Comparison of ENCODE assay signal across 8 cellular contexts in genomic region chr1:23556661-23557470, GRCh38. TPM values are rescaled to one million over a fixed set of nuclear protein-coding genes. Genes with fewer than 3 reads are reported as not detected.
DNase-seq lines count a peak whose midpoint lies in the region; ATAC-seq and TF ChIP-seq lines count a peak whose summit lies in the region.

No MANE protein-coding gene starts in this region.

- intact Hi-C loops in natural killer cell (cut with micrococcal nuclease), result no loop called here

- ATAC-seq in natural killer cell (no peak), HG02623 (IDR thresholded peaks at IDR 0.05; ENCODE audit: unreplicated experiment) (no peak), GM21528 (IDR thresholded peaks at IDR 0.05; ENCODE audit: low FRiP score, unreplicated experiment) (no peak)

- H3K4me3 ChIP-seq in coronary artery, result peak overlapping the region; percentile 84

- H3K4me1 Mint-ChIP-seq in natural killer cell, result peaks cover 41 to 50% of the 10 kb centered on the region in 2 donors

- H3K36me3 Mint-ChIP-seq in natural killer cell, result no peaks in the 10 kb centered on the region

- peaks cover 31 to 34% of the 10 kb centered on the region in 2 donors for H3K27me3 Mint-ChIP-seq in natural killer cell (ENCODE audit: low read depth in 2 of 2)

- peak overlapping the region; percentile 94 to 95 for H3K27ac ChIP-seq in coronary artery

- DNase-seq in ELR (ENCODE audit: low read depth) (peak; percentile 76), NCI-H226 (peak; percentile 79), coronary artery (ENCODE audit: low spot score) (no peak), natural killer cell (no peak), CD1c-positive myeloid dendritic cell (ENCODE audit: extremely low spot score) (no peak), RKO (ENCODE audit: low spot score) (no peak)

- no peak overlapping the region for H3K27ac Mint-ChIP-seq in natural killer cell

- TF ChIP-seq CTCF in coronary artery (IDR thresholded peaks at IDR 0.05) (no peak), natural killer cell (IDR thresholded peaks at IDR 0.05) (no peak)

- no peaks in the 10 kb centered on the region for H3K9me3 Mint-ChIP-seq in natural killer cell

- H3K4me3 Mint-ChIP-seq in natural killer cell, result peak overlapping the region; percentile 25

RNA-seq across cellular contexts. Expression of gene ID3, which starts 2.4 kb away (rescaled TPM):
- 1 to 10 TPM in 2 of 3 donors, under 1 TPM in 1; 0.29 to 6.5 (median 2.4) TPM for total RNA-seq in natural killer cell

RNA-seq across cellular contexts. Expression of gene E2F2, which starts 25.8 kb away (rescaled TPM):
- total RNA-seq in natural killer cell, result 1 to 10 TPM; 2.1 to 3.9 (median 3.2) TPM

Comparison
In these comparisons a context has a peak if more than half of its experiments do, and no peak if none do; other contexts are left out.
1. DNase-seq: peak in ELR (single experiment) and NCI-H226 (single experiment); none in coronary artery (single experiment), natural killer cell (single experiment), CD1c-positive myeloid dendritic cell (single experiment) and RKO (single experiment).